In the genomic region with DNA sequence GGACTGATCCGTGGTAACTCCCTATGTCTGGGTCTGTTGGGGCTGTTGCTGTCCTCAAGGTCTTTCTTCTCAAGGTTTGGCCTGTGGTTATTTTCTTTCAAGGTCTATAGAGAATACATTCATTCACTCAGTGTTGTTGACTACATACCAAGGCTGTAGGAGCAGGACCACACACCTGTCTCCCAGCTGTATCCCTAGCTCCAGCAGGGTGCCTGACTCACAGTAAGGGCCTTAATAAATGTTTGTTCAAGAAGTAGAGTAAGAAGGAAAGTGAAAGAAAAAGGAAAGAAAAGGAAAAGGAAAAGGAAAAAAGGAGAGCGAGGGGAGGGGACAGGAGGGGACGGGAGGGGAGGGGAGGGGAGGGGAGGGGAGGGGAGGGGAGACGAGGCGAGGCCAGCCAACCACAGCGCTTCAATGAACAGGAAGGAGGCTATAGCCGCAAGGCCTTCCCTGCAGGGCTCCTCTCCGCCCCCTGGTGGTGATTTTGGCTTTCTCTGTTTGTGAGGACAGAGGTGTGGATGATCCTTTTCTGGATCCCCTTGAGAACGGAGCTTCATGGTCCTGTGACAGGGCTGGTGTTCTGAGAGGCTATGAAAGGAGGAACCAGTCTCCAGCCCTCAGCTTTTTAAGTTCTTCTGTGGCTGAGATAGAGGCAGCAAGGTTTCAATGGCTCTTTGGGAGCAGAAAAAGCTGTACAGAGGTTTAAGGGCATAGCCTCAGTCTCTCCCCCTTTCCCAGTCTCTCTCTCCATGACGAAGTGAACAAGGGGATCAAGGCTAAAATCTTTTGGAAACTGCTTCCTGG, we compare ENCODE assay signal across 9 cellular contexts. TPM values are rescaled to one million over a fixed set of nuclear protein-coding genes. Genes with fewer than 3 reads are reported as not detected.
A peak's percentile ranks its signal among the peaks of the same experiment; 100 is the strongest.
DNase-seq lines count a peak whose midpoint lies in the region; ATAC-seq, FAIRE-seq and TF ChIP-seq lines count a peak whose summit lies in the region.
"Had no signal": no experiment of that assay in that cellular context is flagged by ENCODE, and none has a peak within 500 bp of the region (broad histone marks: within the 10 kb centered on the region; RNA-seq: fewer than 3 reads in every experiment).

No MANE protein-coding gene starts in this region.

- peaks cover 0 to 14% (median 1%) of the 10 kb centered on the region in 4 donors for H3K4me1 Mint-ChIP-seq in CD4-positive, CD25-positive, alpha-beta regulatory T cell

- in situ Hi-C loops in astrocyte of the cerebellum (cut with HindIII; ENCODE audit: low sequenced_read_pairs), result no loop called here

- no peak overlapping the region for H3K27ac Mint-ChIP-seq in CD4-positive, CD25-positive, alpha-beta regulatory T cell

- H3K36me3 Mint-ChIP-seq in CD4-positive, CD25-positive, alpha-beta regulatory T cell, result peaks cover 4% of the 10 kb centered on the region

- H3K9me3 ChIP-seq in CD4-positive, CD25-positive, alpha-beta regulatory T cell (ENCODE audit: control insufficient read depth in 2 of 2, low read length in 2 of 2), result peaks cover 10 to 33% of the 10 kb centered on the region in 2 experiments

- H3K36me3 ChIP-seq in CD4-positive, CD25-positive, alpha-beta regulatory T cell (ENCODE audit: control insufficient read depth, insufficient read depth, low read length), result no peaks in the 10 kb centered on the region
- H3K36me3 ChIP-seq: neutrophil had no signal

- peak; percentile 31 to 40 for ATAC-seq in CD4-positive, CD25-positive, alpha-beta regulatory T cell (ENCODE audit: low read depth in 2 of 2)
- ATAC-seq in HG03135 (IDR thresholded peaks at IDR 0.05; ENCODE audit: unreplicated experiment) (no peak), HG03025 (IDR thresholded peaks at IDR 0.05; ENCODE audit: low FRiP score, unreplicated experiment) (no peak)

- peak in 2 of 3 donors; percentile 16 to 50 for DNase-seq in CD4-positive, CD25-positive, alpha-beta regulatory T cell
- peak; percentile 69 for DNase-seq in HEK293T (ENCODE audit: extremely low spot score)
- peak in 4 of 5 donors; percentile 27 to 52 (median 45) for DNase-seq in T-helper 1 cell
- no peak for DNase-seq in astrocyte of the cerebellum (ENCODE audit: low read depth)
- peak; percentile 40 for DNase-seq in myocyte (ENCODE audit: low read depth)
- no peak for DNase-seq in GM12891 (ENCODE audit: insufficient read length, low spot score)

- POLR2A ChIA-PET in HEK293T (lab: Yijun Ruan, JAX), result no interaction called here

- peak; percentile 18 for TF ChIP-seq CTCF in astrocyte of the cerebellum (IDR thresholded peaks at IDR 0.05; ENCODE audit: low read depth, low read length, missing control alignments)

- H3K4me3 ChIP-seq in CD4-positive, CD25-positive, alpha-beta regulatory T cell (ENCODE audit: low read depth, low read length), result no peak overlapping the region
- H3K4me3 ChIP-seq in astrocyte of the cerebellum (ENCODE audit: low read depth, low read length), result no peak overlapping the region

- no peaks in the 10 kb centered on the region for H3K27me3 ChIP-seq in CD4-positive, CD25-positive, alpha-beta regulatory T cell (ENCODE audit: control insufficient read depth, insufficient read depth, low read length)
- H3K27me3 ChIP-seq: neutrophil had no signal

- peaks cover 12% of the 10 kb centered on the region for H3K27me3 Mint-ChIP-seq in CD4-positive, CD25-positive, alpha-beta regulatory T cell

- H3K9me3 Mint-ChIP-seq in CD4-positive, CD25-positive, alpha-beta regulatory T cell, result peaks cover 0 to 34% (median 15%) of the 10 kb centered on the region in 7 donors

- H3K4me1 ChIP-seq in CD4-positive, CD25-positive, alpha-beta regulatory T cell (ENCODE audit: control insufficient read depth, insufficient read depth, low read length, poor library complexity, severe bottlenecking), result no peaks in the 10 kb centered on the region

- CTCF ChIA-PET in HEK293T (lab: Yijun Ruan, JAX), result interaction anchor here (0.7 kb wide), 2 partner anchors 12 to 37 kb away, joined by 3 read pairs; no protein-coding TSS in a partner anchor

- FAIRE-seq in GM12891 (lab: Jason Lieb, UNC), result no peak

- H3K27ac ChIP-seq in CD4-positive, CD25-positive, alpha-beta regulatory T cell (ENCODE audit: insufficient read depth, low read length, poor library complexity, severe bottlenecking), result no peak overlapping the region
- H3K27ac ChIP-seq: neutrophil had no signal

- no peak for TF ChIP-seq POLR2A in GM12891 (IDR thresholded peaks at IDR 0.05; ENCODE audit: low read depth, low read length)

- peak overlapping the region in 1 of 4 donors; percentile 22 for H3K4me3 Mint-ChIP-seq in CD4-positive, CD25-positive, alpha-beta regulatory T cell

TF ChIP-seq in HEK293T, 16 proteins besides CTCF, POLR2A, EP300 and RAD21:
- TF ChIP-seq HDGF (IDR thresholded peaks at IDR 0.05; ENCODE audit: borderline replicate concordance) (no peak), CTBP1 (IDR thresholded peaks at IDR 0.05; ENCODE audit: borderline replicate concordance) (no peak), NFRKB (IDR thresholded peaks at IDR 0.05) (no peak), BHLHE40 (IDR thresholded peaks at IDR 0.05; ENCODE audit: borderline replicate concordance) (no peak), FOXM1 (IDR thresholded peaks at IDR 0.05; ENCODE audit: borderline replicate concordance) (no peak), FOXA1 (IDR thresholded peaks at IDR 0.05) (no peak), ZNF384 (IDR thresholded peaks at IDR 0.05) (no peak), PKNOX1 (IDR thresholded peaks at IDR 0.05) (no peak), ARNT (IDR thresholded peaks at IDR 0.05) (no peak)

TF ChIP-seq in GM12891, 5 proteins besides CTCF, POLR2A, EP300 and RAD21:
- TF ChIP-seq PAX5 (IDR thresholded peaks at IDR 0.05; ENCODE audit: insufficient read depth, low read length, severe bottlenecking) (no peak), POU2F2 (IDR thresholded peaks at IDR 0.05; ENCODE audit: low read depth, low read length) (no peak), POLR2AphosphoS5 (IDR thresholded peaks at IDR 0.05; ENCODE audit: low read depth, low read length) (no peak), SPI1 (IDR thresholded peaks at IDR 0.05; ENCODE audit: low read depth, low read length) (no peak), TAF1 (IDR thresholded peaks at IDR 0.05; ENCODE audit: low read depth, low read length) (no peak)

RNA-seq across cellular contexts. Expression of gene LCE5A, which starts 30.6 kb away (rescaled TPM):
- not detected for total RNA-seq in CD4-positive, CD25-positive, alpha-beta regulatory T cell
- polyA plus RNA-seq in CD4-positive, CD25-positive, alpha-beta regulatory T cell, result not detected
- total RNA-seq in myocyte, result not detected in 2 replicates
- polyA plus RNA-seq in myocyte (2012), result not detected
- not detected for polyA plus RNA-seq in GM12891 (2012; ENCODE audit: low read depth, missing spikeins)

RNA-seq across cellular contexts. Expression of gene CRCT1, which starts 34.3 kb away (rescaled TPM):
- total RNA-seq in CD4-positive, CD25-positive, alpha-beta regulatory T cell, result not detected
- polyA plus RNA-seq in CD4-positive, CD25-positive, alpha-beta regulatory T cell, result not detected
- not detected in 2 replicates for total RNA-seq in myocyte
- polyA plus RNA-seq in myocyte (2012), result not detected
- polyA plus RNA-seq in GM12891 (2012; ENCODE audit: low read depth, missing spikeins), result not detected

Comparison
In these comparisons a context has a peak if more than half of its experiments do, and no peak if none do; other contexts are left out.
1. ATAC-seq: peak in CD4-positive, CD25-positive, alpha-beta regulatory T cell (2 of 2); none in HG03135 (single experiment) and HG03025 (single experiment).
2. DNase-seq: peak in CD4-positive, CD25-positive, alpha-beta regulatory T cell (2 of 3), HEK293T (single experiment), T-helper 1 cell (4 of 5) and myocyte (single experiment); none in astrocyte of the cerebellum (single experiment) and GM12891 (single experiment).